8 cellular contexts compared by ENCODE assay signal in genomic region chr6:2245954-2246863, GRCh38. TPM values are rescaled to one million over a fixed set of nuclear protein-coding genes. Genes with fewer than 3 reads are reported as not detected.
DNase-seq lines count a peak whose midpoint lies in the region; ATAC-seq and TF ChIP-seq lines count a peak whose summit lies in the region.

No MANE protein-coding gene starts in this region.

- no peaks in the 10 kb centered on the region for H3K36me3 ChIP-seq in transverse colon

- H3K27me3 ChIP-seq in transverse colon: no peaks in the 10 kb centered on the region

- H3K9me3 ChIP-seq in transverse colon: no peaks in the 10 kb centered on the region

- TF ChIP-seq POLR2A in transverse colon (IDR thresholded peaks at IDR 0.05): no peak

- no peaks in the 10 kb centered on the region for H3K27me3 Mint-ChIP-seq in activated T-helper 1 cell treated with anti-CD3 and anti-CD28 coated beads, Interleukin-12 subunit alpha, Interleukin-12 subunit beta, Interleukin-2, Interleukin-4 antibody, amounts not matched to agents 30 ng/mL and 10 ng/mL and 1 ng/mL, durations not matched to agents 14 hours and 24 hours and 36 hours (ENCODE audit: insufficient read depth)
- peaks cover 10% of the 10 kb centered on the region for H3K27me3 Mint-ChIP-seq in neural crest cell (ENCODE audit: low read depth)

- peaks cover 26% of the 10 kb centered on the region for H3K36me3 Mint-ChIP-seq in activated T-helper 1 cell treated with anti-CD3 and anti-CD28 coated beads, Interleukin-12 subunit alpha, Interleukin-12 subunit beta, Interleukin-2, Interleukin-4 antibody, amounts not matched to agents 30 ng/mL and 10 ng/mL and 1 ng/mL, durations not matched to agents 14 hours and 24 hours and 36 hours (ENCODE audit: low read depth)
- H3K36me3 Mint-ChIP-seq in neural crest cell (ENCODE audit: low read depth): no peaks in the 10 kb centered on the region

- 10 to 60% methylated on average over 1 to 26 of the region's 26 CpGs for WGBS in transverse colon (ENCODE audit: low coverage in 1 of 2), 2 donors

- TF ChIP-seq CTCF in fibroblast of the aortic adventitia (IDR thresholded peaks at IDR 0.05; ENCODE audit: insufficient read depth, low read length) (no peak), neural crest cell (conservative IDR thresholded peaks at IDR 0.05) (no peak), transverse colon (IDR thresholded peaks at IDR 0.05) (no peak)

- TF ChIP-seq EP300 in transverse colon (IDR thresholded peaks at IDR 0.05; ENCODE audit: low read depth): no peak

- H3K4me1 ChIP-seq in transverse colon: peaks cover 4 to 48% (median 13%) of the 10 kb centered on the region in 4 donors

- H3K27ac Mint-ChIP-seq in activated T-helper 1 cell treated with anti-CD3 and anti-CD28 coated beads, Interleukin-12 subunit alpha, Interleukin-12 subunit beta, Interleukin-2, Interleukin-4 antibody, amounts not matched to agents 30 ng/mL and 10 ng/mL and 1 ng/mL, durations not matched to agents 14 hours and 24 hours and 36 hours: peak overlapping the region; percentile 89
- peak overlapping the region; percentile 91 for H3K27ac Mint-ChIP-seq in neural crest cell (ENCODE audit: unreplicated experiment)

- peak overlapping the region; percentile 91 to 97 (median 94) for H3K27ac ChIP-seq in transverse colon

- intact Hi-C loops in activated T-helper 1 cell treated with anti-CD3 and anti-CD28 coated beads, Interleukin-12 subunit alpha, Interleukin-12 subunit beta, Interleukin-2, Interleukin-4 antibody, amounts not matched to agents 30 ng/mL and 10 ng/mL and 1 ng/mL, durations not matched to agents 14 hours and 24 hours and 36 hours (cut with micrococcal nuclease): loop anchor here (1.0 to 10.0 kb wide), 5 partner anchors 59 to 749 kb away; partner anchors contain the start of genes NQO2, SERPINB1 and WRNIP1
- intact Hi-C loops in transverse colon (cut with DNase I; ENCODE audit: low total_unique reads): no loop called here

- H3K9me3 Mint-ChIP-seq in activated T-helper 1 cell treated with anti-CD3 and anti-CD28 coated beads, Interleukin-12 subunit alpha, Interleukin-12 subunit beta, Interleukin-2, Interleukin-4 antibody, amounts not matched to agents 30 ng/mL and 10 ng/mL and 1 ng/mL, durations not matched to agents 14 hours and 24 hours and 36 hours: no peaks in the 10 kb centered on the region
- no peaks in the 10 kb centered on the region for H3K9me3 Mint-ChIP-seq in neural crest cell

- in situ Hi-C loops in transverse colon (cut with MboI; ENCODE audit: low pct_ligation_motif_present in 1 of 4, low pct_unique_long_range_greater_than_20kb in 1 of 4, low sequenced_read_pairs in 3 of 4): no loop called here

- peak overlapping the region; percentile 92 for H3K4me3 Mint-ChIP-seq in activated T-helper 1 cell treated with anti-CD3 and anti-CD28 coated beads, Interleukin-12 subunit alpha, Interleukin-12 subunit beta, Interleukin-2, Interleukin-4 antibody, amounts not matched to agents 30 ng/mL and 10 ng/mL and 1 ng/mL, durations not matched to agents 14 hours and 24 hours and 36 hours
- H3K4me3 Mint-ChIP-seq in neural crest cell: peak overlapping the region; percentile 94

- ATAC-seq in GM18909 (IDR thresholded peaks at IDR 0.05; ENCODE audit: poor library complexity, unreplicated experiment) (peak; percentile 20), HG03378 (IDR thresholded peaks at IDR 0.05; ENCODE audit: unreplicated experiment) (peak; percentile 20)

- H3K4me1 Mint-ChIP-seq in activated T-helper 1 cell treated with anti-CD3 and anti-CD28 coated beads, Interleukin-12 subunit alpha, Interleukin-12 subunit beta, Interleukin-2, Interleukin-4 antibody, amounts not matched to agents 30 ng/mL and 10 ng/mL and 1 ng/mL, durations not matched to agents 14 hours and 24 hours and 36 hours (ENCODE audit: low read depth): peaks cover 67% of the 10 kb centered on the region
- H3K4me1 Mint-ChIP-seq in neural crest cell: peaks cover 20% of the 10 kb centered on the region

- DNase-seq in AG08395 (ENCODE audit: low spot score) (peak; percentile 21), NCI-H748 treated with DMSO at 0.1 percent for 48 hours (lab: John Stamatoyannopoulos, UW) (peak; percentile 95), fibroblast of the aortic adventitia (ENCODE audit: low read depth) (peak; percentile 48), neural crest cell (ENCODE audit: low read depth, low spot score) (no peak), transverse colon (peak; percentile 93)
- peak; percentile 11 for DNase-seq in activated T-helper 1 cell treated with anti-CD3 and anti-CD28 coated beads, Interleukin-12 subunit alpha, Interleukin-12 subunit beta, Interleukin-2, Interleukin-4 antibody, amounts not matched to agents 30 ng/mL and 10 ng/mL and 1 ng/mL, durations not matched to agents 14 hours and 24 hours and 36 hours (ENCODE audit: low spot score)

- H3K4me3 ChIP-seq in fibroblast of the aortic adventitia (ENCODE audit: low read depth, low read length) (peak overlapping the region; percentile 76), transverse colon (peak overlapping the region; percentile 59 to 86 (median 72))

RNA-seq across cellular contexts. Expression of gene GMDS, which starts 0.8 kb away (rescaled TPM):
- 44.5 and 53.4 TPM in 2 replicates for total RNA-seq in activated T-helper 1 cell treated with anti-CD3 and anti-CD28 coated beads, Interleukin-12 subunit alpha, Interleukin-12 subunit beta, Interleukin-2, Interleukin-4 antibody, amounts not matched to agents 30 ng/mL and 10 ng/mL and 1 ng/mL, durations not matched to agents 14 hours and 24 hours and 36 hours
- total RNA-seq in fibroblast of the aortic adventitia (ENCODE audit: low replicate concordance) (15.9 and 30.8 TPM in 2 replicates), neural crest cell (13.2 and 16.1 TPM in 2 replicates), transverse colon (100 to 1,000 TPM in 2 of 4 donors, 10 to 100 TPM in 2; 66.2 to 546 (median 102) TPM)
